8 cellular contexts compared by ENCODE assay signal in the genomic region with DNA sequence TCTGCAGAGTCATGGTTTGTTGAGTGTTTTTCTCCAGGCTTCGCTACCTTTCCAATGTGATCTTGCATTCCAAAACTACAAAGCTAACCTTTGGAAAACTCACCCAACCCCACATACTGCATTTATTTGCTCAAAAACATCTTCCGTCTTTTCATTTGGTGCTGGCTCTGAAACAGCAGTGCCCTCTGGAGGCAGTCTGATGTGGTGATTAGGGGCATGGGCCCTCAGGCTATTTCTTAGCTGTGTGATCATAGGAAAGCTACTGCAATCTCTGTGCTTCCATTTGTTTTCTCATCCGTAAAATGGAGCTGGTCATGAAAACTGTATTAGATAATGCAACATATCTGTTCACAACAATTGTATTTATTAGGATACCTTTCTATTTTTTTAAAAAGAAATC. TPM values are rescaled to one million over a fixed set of nuclear protein-coding genes. Genes with fewer than 3 reads are reported as not detected.
DNase-seq lines count a peak whose midpoint lies in the region; ATAC-seq, FAIRE-seq and TF ChIP-seq lines count a peak whose summit lies in the region.

No MANE protein-coding gene starts in this region.

- no peak overlapping the region for H3K4me3 Mint-ChIP-seq in activated CD4-positive, alpha-beta T cell treated with anti-CD3 and anti-CD28 coated beads for 36 hours

- no peak overlapping the region for H3K9ac ChIP-seq in neuronal stem cell (ENCODE audit: low read depth, low read length, poor library complexity)

- intact Hi-C loops in activated CD4-positive, alpha-beta T cell treated with anti-CD3 and anti-CD28 coated beads for 36 hours (cut with DNase I, micrococcal nuclease) = loop anchor here in 1 of 2 experiments (5.0 kb wide), 2 partner anchors 82 to 323 kb away; no protein-coding TSS in a partner anchor

- peaks cover 15% of the 10 kb centered on the region for H3K4me1 Mint-ChIP-seq in activated CD4-positive, alpha-beta T cell treated with anti-CD3 and anti-CD28 coated beads for 36 hours

- no peak overlapping the region for H2BK5ac ChIP-seq in neuronal stem cell (ENCODE audit: low read length)

- no peak overlapping the region for H2BK12ac ChIP-seq in neuronal stem cell (ENCODE audit: low read length)

- H3K4ac ChIP-seq in neuronal stem cell (ENCODE audit: low read length) = no peak overlapping the region

- H2BK15ac ChIP-seq in neuronal stem cell (ENCODE audit: low read length) = no peak overlapping the region

- WGBS in neuronal stem cell (ENCODE audit: extremely low coverage in 2 of 2, insufficient read length in 2 of 2, insufficient replicate concordance in 1 of 2), 2 donors = no CpG with 5 or more reads among the region's 3 CpGs

- POLR2A ChIA-PET in activated CD4-positive, alpha-beta T cell treated with anti-CD3 and anti-CD28 coated beads for 36 hours (lab: Charles Lee) = interaction anchor here (0.5 kb wide), 1 partner anchor 973 kb away, joined by 6 read pairs; no protein-coding TSS in a partner anchor

- DNase-seq in activated CD4-positive, alpha-beta T cell treated with anti-CD3 and anti-CD28 coated beads for 36 hours = peak; percentile 52
- no peak for DNase-seq in activated CD4-positive, alpha-beta T cell treated with anti-CD3 and anti-CD28 coated beads for 1 hour
- DNase-seq in NCI-H1694 treated with DMSO at 0.1 percent for 48 hours (lab: John Stamatoyannopoulos, UW) (peak; percentile 3), cerebellum (ENCODE audit: low spot score) (peak; percentile 71), neuronal stem cell (ENCODE audit: low spot score) (peak; percentile 21), GM12892 (ENCODE audit: insufficient read length) (no peak)
- DNase-seq in activated CD8-positive, alpha-beta memory T cell treated with anti-CD3 and anti-CD28 coated beads for 24 hours = no peak

- H4K8ac ChIP-seq in neuronal stem cell (ENCODE audit: low read depth, low read length) = no peak overlapping the region

- FAIRE-seq in GM12892 (lab: Jason Lieb, UNC) = no peak

- H3K27me3 ChIP-seq in neuronal stem cell (ENCODE audit: control insufficient read depth in 3 of 3, insufficient read depth in 3 of 3, low read depth in 1 of 3, low read length in 3 of 3) = no peaks in the 10 kb centered on the region

- H3K4me3 ChIP-seq in neuronal stem cell (ENCODE audit: low read length in 2 of 2) = no peak overlapping the region

- no peaks in the 10 kb centered on the region for H3K36me3 ChIP-seq in neuronal stem cell (replicated peaks in 1 of 2; ENCODE audit: control insufficient read depth in 2 of 2, insufficient read depth in 2 of 2, low read length in 2 of 2)

- H3K14ac ChIP-seq in neuronal stem cell (ENCODE audit: low read length) = no peak overlapping the region

- no peaks in the 10 kb centered on the region for H3K79me1 ChIP-seq in neuronal stem cell (ENCODE audit: low read depth, low read length)

- CTCF ChIA-PET in activated CD4-positive, alpha-beta T cell treated with anti-CD3 and anti-CD28 coated beads for 36 hours (lab: Charles Lee) = interaction anchor here (0.6 to 7.3 kb wide), 17 partner anchors 9 to 469 kb away, joined by 3 to 36 read pairs (median 4); no protein-coding TSS in a partner anchor

- H3K36me3 Mint-ChIP-seq in activated CD4-positive, alpha-beta T cell treated with anti-CD3 and anti-CD28 coated beads for 36 hours (ENCODE audit: low read depth) = peaks cover 19% of the 10 kb centered on the region

- no peak overlapping the region for H3K18ac ChIP-seq in neuronal stem cell (ENCODE audit: low read length)

- ATAC-seq in activated CD4-positive, alpha-beta T cell treated with anti-CD3 and anti-CD28 coated beads for 36 hours = no peak
- no peak for ATAC-seq in GM21786 (IDR thresholded peaks at IDR 0.05; ENCODE audit: unreplicated experiment)

- no peak overlapping the region for H3K4me2 ChIP-seq in neuronal stem cell (ENCODE audit: insufficient read depth, low read length, poor library complexity, severe bottlenecking)

- no peak overlapping the region for H3K27ac Mint-ChIP-seq in activated CD4-positive, alpha-beta T cell treated with anti-CD3 and anti-CD28 coated beads for 36 hours

- no peaks in the 10 kb centered on the region for H3K9me3 Mint-ChIP-seq in activated CD4-positive, alpha-beta T cell treated with anti-CD3 and anti-CD28 coated beads for 36 hours (ENCODE audit: low read depth)

- no peak overlapping the region for H2BK120ac ChIP-seq in neuronal stem cell (ENCODE audit: low read depth, low read length)

- H4K91ac ChIP-seq in neuronal stem cell (ENCODE audit: low read depth, low read length, poor library complexity) = no peak overlapping the region

- no peaks in the 10 kb centered on the region for H3K9me3 ChIP-seq in neuronal stem cell (replicated peaks in 1 of 2; ENCODE audit: control insufficient read depth in 2 of 2, insufficient read depth in 1 of 2, low read depth in 1 of 2, low read length in 2 of 2)

- H3K23ac ChIP-seq in neuronal stem cell (ENCODE audit: low read depth, low read length, poor library complexity) = no peak overlapping the region

- no peak overlapping the region for H2AK5ac ChIP-seq in neuronal stem cell (ENCODE audit: low read depth, low read length)

- no peak overlapping the region for H3K27ac ChIP-seq in neuronal stem cell (replicated peaks; ENCODE audit: low read length)

- TF ChIP-seq POLR2A in GM12892 (IDR thresholded peaks at IDR 0.05; ENCODE audit: low read depth, low read length) = no peak

- H3K27me3 Mint-ChIP-seq in activated CD4-positive, alpha-beta T cell treated with anti-CD3 and anti-CD28 coated beads for 36 hours = no peaks in the 10 kb centered on the region

- no peak overlapping the region for H2AFZ ChIP-seq in neuronal stem cell (ENCODE audit: low read length)

- H3K4me1 ChIP-seq in neuronal stem cell (ENCODE audit: control insufficient read depth in 2 of 2, insufficient read depth in 1 of 2, low read depth in 1 of 2, low read length in 2 of 2) = peaks cover 0 to 2% of the 10 kb centered on the region in 2 donors

RNA-seq across cellular contexts. Expression of a gene that starts 47.0 kb away (rescaled TPM):
- total RNA-seq in activated CD4-positive, alpha-beta T cell treated with anti-CD3 and anti-CD28 coated beads for 36 hours = 10 to 100 TPM; 36.1 to 48.5 TPM
- total RNA-seq in cerebellum = 18.4 TPM
- 13.0 TPM for polyA plus RNA-seq in neuronal stem cell (2013, experiment 1 of 2)
- polyA plus RNA-seq in neuronal stem cell (2013, experiment 2 of 2) = 13.3 TPM
- 33.4 TPM for polyA plus RNA-seq in GM12892 (2012; ENCODE audit: missing spikeins)

Comparison
In these comparisons a context has a peak if more than half of its experiments do, and no peak if none do; other contexts are left out.
1. DNase-seq: peak in activated CD4-positive, alpha-beta T cell treated with anti-CD3 and anti-CD28 coated beads for 36 hours (single experiment), NCI-H1694 treated with DMSO at 0.1 percent for 48 hours (single experiment), cerebellum (single experiment) and neuronal stem cell (single experiment); none in activated CD4-positive, alpha-beta T cell treated with anti-CD3 and anti-CD28 coated beads for 1 hour (single experiment), GM12892 (single experiment) and activated CD8-positive, alpha-beta memory T cell treated with anti-CD3 and anti-CD28 coated beads for 24 hours (single experiment).